In genomic region chr21:42238185-42238934, GRCh38 we compare ENCODE assay signal across 11 cellular contexts. TPM values are rescaled to one million over a fixed set of nuclear protein-coding genes. Genes with fewer than 3 reads are reported as not detected.
A peak's percentile ranks its signal among the peaks of the same experiment; 100 is the strongest.
DNase-seq lines count a peak whose midpoint lies in the region; ATAC-seq and TF ChIP-seq lines count a peak whose summit lies in the region.
"Had no signal": no experiment of that assay in that cellular context is flagged by ENCODE, and none has a peak within 500 bp of the region (broad histone marks: within the 10 kb centered on the region; RNA-seq: fewer than 3 reads in every experiment).

No MANE protein-coding gene starts in this region.

- no peaks in the 10 kb centered on the region for H3K27me3 ChIP-seq in right lobe of liver

- no peak for TF ChIP-seq CTCF in right lobe of liver (IDR thresholded peaks at IDR 0.05)

- no peak for TF ChIP-seq POLR2A in right lobe of liver (IDR thresholded peaks at IDR 0.05)

- no peaks in the 10 kb centered on the region for H3K27me3 Mint-ChIP-seq in activated CD8-positive, alpha-beta T cell treated with anti-CD3 and anti-CD28 coated beads, Interleukin-2, amount 10 ng/mL, durations not matched to agents 7 days and 5 days (ENCODE audit: low read depth)

- WGBS in right lobe of liver (ENCODE audit: insufficient coverage, low coverage, low lambda C conversion rate, missing lambda C conversion rate): 55% methylated on average over 12 of the region's 12 CpGs

- POLR2A ChIA-PET in activated CD8-positive, alpha-beta T cell treated with anti-CD3 and anti-CD28 coated beads, Interleukin-2, amount 10 ng/mL, durations not matched to agents 7 days and 5 days (lab: Charles Lee): interaction anchor here (0.6 to 7.4 kb wide), 10 partner anchors 9 to 166 kb away, joined by 3 to 104 read pairs (median 4); partner anchors contain the start of genes ABCG1 and UBASH3A

- intact Hi-C loops in right lobe of liver (cut with DNase I): no loop called here

- peaks cover 0 to 28% (median 10%) of the 10 kb centered on the region in 4 donors for H3K4me1 ChIP-seq in right lobe of liver

- no peaks in the 10 kb centered on the region for H3K9me3 ChIP-seq in right lobe of liver

- H3K36me3 Mint-ChIP-seq in activated CD8-positive, alpha-beta T cell treated with anti-CD3 and anti-CD28 coated beads, Interleukin-2, amount 10 ng/mL, durations not matched to agents 7 days and 5 days (ENCODE audit: low read depth): no peaks in the 10 kb centered on the region

- peak overlapping the region; percentile 75 for H3K27ac Mint-ChIP-seq in activated CD8-positive, alpha-beta T cell treated with anti-CD3 and anti-CD28 coated beads, Interleukin-2, amount 10 ng/mL, durations not matched to agents 7 days and 5 days

- no peaks in the 10 kb centered on the region for H3K36me3 ChIP-seq in right lobe of liver

- CTCF ChIA-PET in activated CD8-positive, alpha-beta T cell treated with anti-CD3 and anti-CD28 coated beads, Interleukin-2, amount 10 ng/mL, durations not matched to agents 7 days and 5 days (lab: Charles Lee): interaction anchor here (0.7 to 5.4 kb wide), 27 partner anchors 9 to 212 kb away, joined by 3 to 81 read pairs (median 5); partner anchors contain the start of gene UBASH3A

- no peak overlapping the region for H3K27ac ChIP-seq in right lobe of liver

- peak; percentile 55 for DNase-seq in stimulated activated CD4-positive, alpha-beta T cell treated with anti-CD3 and anti-CD28 coated beads, Interleukin-15, amount 100 ng/mL, for 24 hours
- no peak for DNase-seq in stimulated activated CD4-positive, alpha-beta T cell treated with anti-CD3 and anti-CD28 coated beads, Interleukin-2, amount 100 ng/mL, for 48 hours
- DNase-seq in activated CD8-positive, alpha-beta T cell treated with anti-CD3 and anti-CD28 coated beads, Interleukin-2, amount 10 ng/mL, durations not matched to agents 7 days and 5 days: peak; percentile 68
- peak; percentile 66 for DNase-seq in effector CD4-positive, alpha-beta T cell
- DNase-seq in SKM-1 (lab: John Stamatoyannopoulos, UW; ENCODE audit: unreplicated experiment) (no peak), right lobe of liver (no peak), NCI-H774 (lab: John Stamatoyannopoulos, UW) (no peak), NCI-H2029 (lab: John Stamatoyannopoulos, UW) (no peak)
- DNase-seq: mammary epithelial cell, NCI-H1417 treated with DMSO at 0.1 percent for 48 hours had no signal

- H3K9me3 Mint-ChIP-seq in activated CD8-positive, alpha-beta T cell treated with anti-CD3 and anti-CD28 coated beads, Interleukin-2, amount 10 ng/mL, durations not matched to agents 7 days and 5 days (ENCODE audit: insufficient read depth): no peaks in the 10 kb centered on the region

- H3K4me1 Mint-ChIP-seq in activated CD8-positive, alpha-beta T cell treated with anti-CD3 and anti-CD28 coated beads, Interleukin-2, amount 10 ng/mL, durations not matched to agents 7 days and 5 days (ENCODE audit: low read depth): peaks cover 62% of the 10 kb centered on the region

- no peak overlapping the region for H3K4me3 ChIP-seq in right lobe of liver

- peak; percentile 41 for ATAC-seq in activated CD8-positive, alpha-beta T cell treated with anti-CD3 and anti-CD28 coated beads, Interleukin-2, amount 10 ng/mL, durations not matched to agents 7 days and 5 days
- no peak for ATAC-seq in right lobe of liver

- H3K4me3 Mint-ChIP-seq in activated CD8-positive, alpha-beta T cell treated with anti-CD3 and anti-CD28 coated beads, Interleukin-2, amount 10 ng/mL, durations not matched to agents 7 days and 5 days: peak overlapping the region; percentile 47

RNA-seq across cellular contexts. Expression of gene ABCG1, which starts 19.4 kb away (rescaled TPM):
- 1 to 10 TPM; 6.7 to 8.0 TPM for total RNA-seq in activated CD8-positive, alpha-beta T cell treated with anti-CD3 and anti-CD28 coated beads, Interleukin-2, amount 10 ng/mL, durations not matched to agents 7 days and 5 days
- 1 to 10 TPM; 3.3 to 9.8 (median 4.8) TPM for total RNA-seq in right lobe of liver
- total RNA-seq: RPMI7951 had no signal

Comparison
In these comparisons a context has a peak if more than half of its experiments do, and no peak if none do; other contexts are left out.
1. DNase-seq: peak in stimulated activated CD4-positive, alpha-beta T cell treated with anti-CD3 and anti-CD28 coated beads, Interleukin-15, amount 100 ng/mL, for 24 hours (single experiment), activated CD8-positive, alpha-beta T cell treated with anti-CD3 and anti-CD28 coated beads, Interleukin-2, amount 10 ng/mL, durations not matched to agents 7 days and 5 days (single experiment) and effector CD4-positive, alpha-beta T cell (single experiment); none in stimulated activated CD4-positive, alpha-beta T cell treated with anti-CD3 and anti-CD28 coated beads, Interleukin-2, amount 100 ng/mL, for 48 hours (0 of 2), SKM-1 (single experiment), right lobe of liver (0 of 3), NCI-H774 (single experiment) and NCI-H2029 (single experiment).